In the genomic region with DNA sequence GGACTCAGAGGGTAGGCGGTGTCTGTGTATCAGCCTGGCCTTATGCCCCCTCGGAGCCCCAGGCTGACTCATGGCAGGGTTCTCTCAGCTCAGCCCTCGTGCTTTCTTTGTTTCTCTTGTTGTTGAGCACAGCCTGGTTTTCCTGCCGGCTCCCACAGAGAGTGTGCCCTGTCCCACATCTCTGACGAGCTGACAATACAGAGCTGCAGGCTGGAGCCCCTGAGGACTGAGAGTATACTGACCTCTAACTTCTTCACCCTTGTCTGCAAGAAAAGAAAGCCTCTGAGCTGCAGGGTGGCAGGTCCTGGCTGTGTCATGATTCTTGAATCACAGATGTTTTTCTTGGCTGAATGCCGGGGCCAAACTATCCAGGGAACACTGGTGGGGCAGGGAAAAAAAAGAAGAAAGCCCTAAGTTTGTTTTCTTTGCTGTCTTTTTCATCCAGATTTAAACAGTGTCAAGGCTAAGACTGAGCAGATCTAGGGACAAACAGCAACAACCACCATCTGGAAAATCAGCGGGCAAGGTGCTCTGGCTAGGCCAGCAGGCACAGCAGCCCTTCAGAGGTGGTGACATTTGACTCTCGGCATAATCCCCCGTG, we compare ENCODE assay signal across 8 cellular contexts.
DNase-seq lines count a peak whose midpoint lies in the region; FAIRE-seq and TF ChIP-seq lines count a peak whose summit lies in the region.

No MANE protein-coding gene starts in this region.

- 26% methylated on average over 9 of the region's 9 CpGs for WGBS in hepatocyte (ENCODE audit: low lambda C conversion rate, missing lambda C conversion rate)
- 21 to 24% (median 23%) methylated on average over 9 of the region's 9 CpGs for WGBS in small intestine, 3 donors

- intact Hi-C loops in ascending aorta (cut with DNase I) = no loop called here

- DNase-seq in HEK293T (ENCODE audit: extremely low spot score) (peak; percentile 27), ascending aorta (ENCODE audit: low spot score in 2 of 2) (no peak), hepatocyte (ENCODE audit: low spot score) (peak; percentile 61), small intestine (peak; percentile 9), SIG-M5 (lab: John Stamatoyannopoulos, UW) (no peak), NCI-H2196 treated with DMSO at 0.1 percent for 48 hours (lab: John Stamatoyannopoulos, UW; ENCODE audit: unreplicated experiment) (no peak)
- DNase-seq in activated CD8-positive, alpha-beta memory T cell treated with anti-CD3 and anti-CD28 coated beads, Interleukin-2, amount 50 U/mL, for 48 hours = no peak
- DNase-seq in stimulated activated CD4-positive, alpha-beta T cell treated with anti-CD3 and anti-CD28 coated beads, Interleukin-12 subunit alpha, Interleukin-12 subunit beta, amount 100 ng/mL, for 4 hours = no peak

- no peak for FAIRE-seq in small intestine (lab: Jason Lieb, UNC)

- H3K27me3 ChIP-seq in ascending aorta = no peaks in the 10 kb centered on the region
- H3K27me3 ChIP-seq in hepatocyte = no peaks in the 10 kb centered on the region
- no peaks in the 10 kb centered on the region for H3K27me3 ChIP-seq in small intestine (ENCODE audit: control insufficient read depth in 2 of 2, insufficient read depth in 2 of 2, low read length in 2 of 2)

- no peaks in the 10 kb centered on the region for H3K9me2 ChIP-seq in hepatocyte (replicated peaks; ENCODE audit: insufficient read depth)

- peak overlapping the region; percentile 51 for H2AFZ ChIP-seq in hepatocyte

- H3K36me3 ChIP-seq in ascending aorta (no peaks in the 10 kb centered on the region), hepatocyte (replicated peaks; ENCODE audit: insufficient read depth, low read depth) (no peaks in the 10 kb centered on the region), small intestine (ENCODE audit: control insufficient read depth in 2 of 2, insufficient read depth in 2 of 2, low read length in 2 of 2) (no peaks in the 10 kb centered on the region)

- peak overlapping the region; percentile 47 to 48 for H3K27ac ChIP-seq in ascending aorta
- peak overlapping the region; percentile 43 for H3K27ac ChIP-seq in hepatocyte
- no peak overlapping the region for H3K27ac ChIP-seq in small intestine (ENCODE audit: low read depth in 1 of 2, low read length in 1 of 2)

- no peaks in the 10 kb centered on the region for H4K20me1 ChIP-seq in hepatocyte (ENCODE audit: insufficient read depth, poor library complexity, severe bottlenecking)

- H3K4me1 ChIP-seq in ascending aorta = peaks cover 6 to 8% of the 10 kb centered on the region in 2 donors
- H3K4me1 ChIP-seq in hepatocyte (ENCODE audit: insufficient read depth) = peaks cover 12% of the 10 kb centered on the region
- H3K4me1 ChIP-seq in small intestine (ENCODE audit: control insufficient read depth in 2 of 2, insufficient read depth in 1 of 2, low read depth in 1 of 2, low read length in 1 of 2) = no peaks in the 10 kb centered on the region

- CTCF ChIA-PET in HEK293T (lab: Yijun Ruan, JAX) = interaction anchor here (0.6 kb wide), 1 partner anchor 78 kb away, joined by 3 read pairs; no protein-coding TSS in a partner anchor

- H3K79me2 ChIP-seq in hepatocyte = no peaks in the 10 kb centered on the region

- peak overlapping the region; percentile 57 for H3K4me2 ChIP-seq in hepatocyte

- POLR2A ChIA-PET in HEK293T (lab: Yijun Ruan, JAX) = interaction anchor here (1.2 to 1.9 kb wide), 2 partner anchors 11 to 63 kb away, joined by 4 to 7 read pairs; a partner anchor contains a TSS

- no peaks in the 10 kb centered on the region for H3K9me3 ChIP-seq in ascending aorta
- no peaks in the 10 kb centered on the region for H3K9me3 ChIP-seq in hepatocyte (ENCODE audit: low read depth)
- no peaks in the 10 kb centered on the region for H3K9me3 ChIP-seq in small intestine (ENCODE audit: control insufficient read depth, low read depth)

- peak overlapping the region; percentile 7 to 9 for H3K4me3 ChIP-seq in ascending aorta
- H3K4me3 ChIP-seq in hepatocyte = no peak overlapping the region
- H3K4me3 ChIP-seq in small intestine (ENCODE audit: low read depth in 1 of 2, low read length in 2 of 2) = no peak overlapping the region

- TF ChIP-seq CTCF in ascending aorta (IDR thresholded peaks at IDR 0.05) (no peak), hepatocyte (IDR thresholded peaks at IDR 0.05; ENCODE audit: poor library complexity) (no peak)

TF ChIP-seq in HEK293T, 16 proteins besides CTCF, POLR2A, EP300 and RAD21:
- TF ChIP-seq, protein P1, sequence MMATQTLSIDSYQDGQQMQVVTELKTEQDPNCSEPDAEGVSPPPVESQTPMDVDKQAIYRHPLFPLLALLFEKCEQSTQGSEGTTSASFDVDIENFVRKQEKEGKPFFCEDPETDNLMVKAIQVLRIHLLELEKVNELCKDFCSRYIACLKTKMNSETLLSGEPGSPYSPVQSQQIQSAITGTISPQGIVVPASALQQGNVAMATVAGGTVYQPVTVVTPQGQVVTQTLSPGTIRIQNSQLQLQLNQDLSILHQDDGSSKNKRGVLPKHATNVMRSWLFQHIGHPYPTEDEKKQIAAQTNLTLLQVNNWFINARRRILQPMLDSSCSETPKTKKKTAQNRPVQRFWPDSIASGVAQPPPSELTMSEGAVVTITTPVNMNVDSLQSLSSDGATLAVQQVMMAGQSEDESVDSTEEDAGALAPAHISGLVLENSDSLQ (IDR thresholded peaks at IDR 0.05) = no peak
- TF ChIP-seq L3MBTL2 (conservative IDR thresholded peaks at IDR 0.05) (no peak; the same call in 1 of the 2 replicates), ELF4 (IDR thresholded peaks at IDR 0.05) (no peak), FOXA1 (IDR thresholded peaks at IDR 0.05) (no peak), HDGF (IDR thresholded peaks at IDR 0.05; ENCODE audit: borderline replicate concordance) (no peak), CTBP1 (IDR thresholded peaks at IDR 0.05; ENCODE audit: borderline replicate concordance) (no peak), FOXK2 (IDR thresholded peaks at IDR 0.05) (no peak), ZNF384 (IDR thresholded peaks at IDR 0.05) (no peak), TARDBP (IDR thresholded peaks at IDR 0.05) (no peak), ARNT (IDR thresholded peaks at IDR 0.05) (no peak), LEF1 (IDR thresholded peaks at IDR 0.05; ENCODE audit: borderline replicate concordance) (no peak), SP1 (IDR thresholded peaks at IDR 0.05) (no peak), BHLHE40 (IDR thresholded peaks at IDR 0.05; ENCODE audit: borderline replicate concordance) (no peak), NFRKB (IDR thresholded peaks at IDR 0.05) (no peak)

Comparison
In these comparisons a context has a peak if more than half of its experiments do, and no peak if none do; other contexts are left out.
1. DNase-seq: peak in HEK293T (single experiment), hepatocyte (single experiment) and small intestine (single experiment); none in ascending aorta (0 of 2), activated CD8-positive, alpha-beta memory T cell treated with anti-CD3 and anti-CD28 coated beads, Interleukin-2, amount 50 U/mL, for 48 hours (single experiment), stimulated activated CD4-positive, alpha-beta T cell treated with anti-CD3 and anti-CD28 coated beads, Interleukin-12 subunit alpha, Interleukin-12 subunit beta, amount 100 ng/mL, for 4 hours (single experiment), SIG-M5 (single experiment) and NCI-H2196 treated with DMSO at 0.1 percent for 48 hours (single experiment).
2. H3K27ac ChIP-seq: peak in ascending aorta (2 of 2) and hepatocyte (single experiment); none in small intestine (0 of 2).
3. H3K4me3 ChIP-seq: peak in ascending aorta (2 of 2); none in hepatocyte (single experiment) and small intestine (0 of 2).